ENCODE assay signal across 9 cellular contexts in the genomic region with DNA sequence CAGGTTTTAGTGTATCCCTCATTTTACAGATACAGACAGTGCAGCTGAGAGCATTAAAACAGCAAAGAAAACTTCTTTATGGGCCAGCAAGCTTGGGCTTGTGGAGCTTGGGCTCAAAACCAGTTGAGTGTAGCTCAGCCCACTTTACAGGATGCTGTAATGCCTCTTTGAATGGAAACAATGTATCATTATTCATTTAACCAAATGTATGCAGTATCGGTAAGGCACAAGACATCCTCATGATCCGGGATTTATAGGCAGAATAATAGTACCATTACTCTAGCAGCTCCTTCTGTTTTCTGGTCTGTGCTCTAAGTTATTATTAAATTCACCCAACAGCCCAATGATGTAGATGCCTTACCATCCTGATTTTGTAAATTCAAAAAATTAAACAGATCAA.
"Had no signal": no experiment of that assay in that cellular context is flagged by ENCODE, and none has a peak within 500 bp of the region (broad histone marks: within the 10 kb centered on the region; RNA-seq: fewer than 3 reads in every experiment).

No MANE protein-coding gene starts in this region.

- ATAC-seq: GM23338, HCT116 had no signal

- H3K36me3 ChIP-seq: HAP-1 had no signal

- H3K27ac ChIP-seq: GM23248 had no signal

- H3K4me1 ChIP-seq: HAP-1 had no signal

- DNase-seq: GM23248, GOT3, H7, H9, HCEC 1CT, HFFc6 had no signal

- H3K4me3 ChIP-seq: GM23248, GM23338, HAP-1 had no signal
